16 cellular contexts compared by ENCODE assay signal in genomic region chr5:34576849-34577248, GRCh38.
"Had no signal": no experiment of that assay in that cellular context is flagged by ENCODE, and none has a peak within 500 bp of the region (broad histone marks: within the 10 kb centered on the region; RNA-seq: fewer than 3 reads in every experiment).

No MANE protein-coding gene starts in this region.

- H3K27ac ChIP-seq: lower lobe of right lung, right atrium auricular region, transverse colon had no signal

- H3K4me3 Mint-ChIP-seq: activated CD8-positive, alpha-beta T cell treated with anti-CD3 and anti-CD28 coated beads, Interleukin-2, amount 10 ng/mL, durations not matched to agents 7 days and 5 days; activated naive CD8-positive, alpha-beta T cell treated with anti-CD3 and anti-CD28 coated beads, Interleukin-2, amount 50 U/mL, for 24 hours; activated T-helper 1 cell treated with anti-CD3 and anti-CD28 coated beads, Interleukin-12 subunit alpha, Interleukin-12 subunit beta, Interleukin-2, Interleukin-4 antibody, amounts not matched to agents 30 ng/mL and 10 ng/mL and 1 ng/mL, durations not matched to agents 14 hours and 24 hours and 36 hours; effector memory CD8-positive, alpha-beta T cell; naive thymus-derived CD4-positive, alpha-beta T cell had no signal

- H3K27me3 Mint-ChIP-seq: activated naive CD8-positive, alpha-beta T cell treated with anti-CD3 and anti-CD28 coated beads, Interleukin-2, amount 50 U/mL, for 24 hours had no signal

- H3K36me3 ChIP-seq: lower lobe of right lung, right atrium auricular region, transverse colon had no signal

- H3K27me3 ChIP-seq: right atrium auricular region, transverse colon had no signal

- H3K4me1 ChIP-seq: lower lobe of right lung, right atrium auricular region had no signal

- H3K9me3 Mint-ChIP-seq: activated naive CD8-positive, alpha-beta T cell treated with anti-CD3 and anti-CD28 coated beads, Interleukin-2, amount 50 U/mL, for 24 hours; activated T-helper 1 cell treated with anti-CD3 and anti-CD28 coated beads, Interleukin-12 subunit alpha, Interleukin-12 subunit beta, Interleukin-2, Interleukin-4 antibody, amounts not matched to agents 30 ng/mL and 10 ng/mL and 1 ng/mL, durations not matched to agents 14 hours and 24 hours and 36 hours; effector memory CD8-positive, alpha-beta T cell had no signal

- H3K4me1 Mint-ChIP-seq: naive thymus-derived CD4-positive, alpha-beta T cell had no signal

- H3K9me3 ChIP-seq: lower lobe of right lung, right atrium auricular region, transverse colon had no signal

- H3K27ac Mint-ChIP-seq: activated CD8-positive, alpha-beta T cell treated with anti-CD3 and anti-CD28 coated beads, Interleukin-2, amount 10 ng/mL, durations not matched to agents 7 days and 5 days; activated naive CD8-positive, alpha-beta T cell treated with anti-CD3 and anti-CD28 coated beads, Interleukin-2, amount 50 U/mL, for 24 hours; activated T-helper 1 cell treated with anti-CD3 and anti-CD28 coated beads, Interleukin-12 subunit alpha, Interleukin-12 subunit beta, Interleukin-2, Interleukin-4 antibody, amounts not matched to agents 30 ng/mL and 10 ng/mL and 1 ng/mL, durations not matched to agents 14 hours and 24 hours and 36 hours; effector memory CD8-positive, alpha-beta T cell; naive thymus-derived CD4-positive, alpha-beta T cell had no signal

- DNase-seq: activated CD4-positive, alpha-beta T cell treated with anti-CD3 and anti-CD28 coated beads for 4 hours; activated CD8-positive, alpha-beta memory T cell treated with anti-CD3 and anti-CD28 coated beads, Interleukin-2, amount 50 U/mL, for 48 hours; activated CD8-positive, alpha-beta T cell treated with anti-CD3 and anti-CD28 coated beads, Interleukin-2, amount 10 ng/mL, durations not matched to agents 7 days and 5 days; activated naive CD4-positive, alpha-beta T cell treated with Interleukin-2 at 50 U/mL for 16 hours; activated naive CD8-positive, alpha-beta T cell treated with anti-CD3 and anti-CD28 coated beads, Interleukin-2, amount 50 U/mL, for 24 hours; central memory CD4-positive, alpha-beta T cell; cortex of kidney; effector memory CD8-positive, alpha-beta T cell; glutamatergic neuron; lower lobe of right lung; naive thymus-derived CD4-positive, alpha-beta T cell; small intestine; T-helper 9 cell; transverse colon had no signal

- ATAC-seq: activated CD8-positive, alpha-beta T cell treated with anti-CD3 and anti-CD28 coated beads, Interleukin-2, amount 10 ng/mL, durations not matched to agents 7 days and 5 days; activated naive CD8-positive, alpha-beta T cell treated with anti-CD3 and anti-CD28 coated beads, Interleukin-2, amount 50 U/mL, for 24 hours; effector memory CD8-positive, alpha-beta T cell; lower lobe of right lung; naive thymus-derived CD4-positive, alpha-beta T cell had no signal

- H3K36me3 Mint-ChIP-seq: naive thymus-derived CD4-positive, alpha-beta T cell had no signal

- H3K4me3 ChIP-seq: lower lobe of right lung, right atrium auricular region, transverse colon had no signal
